In the genomic region with DNA sequence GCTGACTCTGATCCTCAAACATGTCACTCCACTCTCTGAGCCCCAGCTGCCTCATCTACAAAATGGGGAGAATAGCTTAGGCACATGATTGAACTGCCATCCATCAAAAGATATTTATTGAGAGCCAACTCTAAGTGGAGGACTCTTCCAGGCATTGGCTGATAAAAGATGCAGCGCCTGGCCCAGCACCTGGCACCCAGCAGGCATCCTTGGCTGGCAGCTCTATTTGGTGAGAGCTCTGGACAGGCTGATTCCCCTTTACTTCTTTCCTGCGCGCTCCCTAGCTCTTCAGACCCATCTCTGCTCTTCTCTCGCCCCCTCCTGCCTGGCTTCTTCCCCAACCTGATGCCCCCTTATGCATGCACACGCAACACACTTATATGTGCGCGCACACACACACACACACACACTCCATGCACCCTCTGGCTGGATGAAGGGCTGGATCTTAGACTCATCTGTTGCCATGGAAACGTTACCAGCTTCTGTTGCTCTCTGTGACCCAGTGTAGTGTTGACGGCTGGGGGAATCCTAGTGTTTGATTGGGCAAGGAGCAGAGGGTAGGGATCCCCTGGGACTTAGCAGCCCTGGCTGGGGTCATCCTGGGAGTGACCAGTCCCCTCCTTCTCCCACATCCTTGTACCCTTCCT, we compare ENCODE assay signal across 15 cellular contexts. TPM values are rescaled to one million over a fixed set of nuclear protein-coding genes. Genes with fewer than 3 reads are reported as not detected.
DNase-seq lines count a peak whose midpoint lies in the region; ATAC-seq, FAIRE-seq and TF ChIP-seq lines count a peak whose summit lies in the region.
"Had no signal": no experiment of that assay in that cellular context is flagged by ENCODE, and none has a peak within 500 bp of the region (broad histone marks: within the 10 kb centered on the region; RNA-seq: fewer than 3 reads in every experiment).

No MANE protein-coding gene starts in this region.

- H3K4me2 ChIP-seq in HepG2 (ENCODE audit: low read depth, low read length): no peak overlapping the region
- H3K4me2 ChIP-seq: PC-9 had no signal

- intact Hi-C loops in HepG2 (cut with micrococcal nuclease; ENCODE audit: unreplicated experiment) (no loop called here), right lobe of liver (cut with DNase I) (no loop called here)

- H3K4me3 ChIP-seq in HepG2 (replicated peaks in 1 of 3; ENCODE audit: insufficient read depth in 1 of 3, low read depth in 2 of 3, low read length in 3 of 3) (no peak overlapping the region), right lobe of liver (no peak overlapping the region), endodermal cell (ENCODE audit: low read length) (no peak overlapping the region)
- H3K4me3 ChIP-seq: PC-9, sigmoid colon, suprapubic skin had no signal

- POLR2A ChIA-PET in HepG2 (lab: Yijun Ruan, JAX): no interaction called here

- no peak overlapping the region for H3K4me3 Mint-ChIP-seq in endodermal cell
- H3K4me3 Mint-ChIP-seq: activated CD4-positive, alpha-beta memory T cell treated with anti-CD3 and anti-CD28 coated beads, Interleukin-2, amount 10 ng/mL, durations not matched to agents 7 days and 5 days had no signal

- DNase-seq in HepG2 (ENCODE audit: low spot score) (no peak), right lobe of liver (no peak), NCI-H2227 treated with DMSO at 0.1 percent for 48 hours (lab: John Stamatoyannopoulos, UW) (peak; percentile 73), endodermal cell (peak; percentile 65), NCI-H510A treated with DMSO at 0.1 percent for 48 hours (lab: John Stamatoyannopoulos, UW) (no peak)
- DNase-seq in activated CD4-positive, CD25-positive, alpha-beta regulatory T cell treated with anti-CD3 and anti-CD28 coated beads, Interleukin-2, amount 50 U/mL, for 72 hours: no peak
- DNase-seq: activated CD4-positive, alpha-beta memory T cell treated with anti-CD3 and anti-CD28 coated beads, Interleukin-2, amount 10 ng/mL, durations not matched to agents 7 days and 5 days; amygdala; NCI-H2081; PC-9; sigmoid colon; stimulated activated CD4-positive, alpha-beta T cell treated with anti-CD3 and anti-CD28 coated beads, Interleukin-2, amount 100 ng/mL, for 48 hours had no signal

- FAIRE-seq in HepG2 (lab: Jason Lieb, UNC): no peak

- H3K36me3 ChIP-seq in HepG2 (replicated peaks in 1 of 2; ENCODE audit: control insufficient read depth in 1 of 2, insufficient read depth in 2 of 2, low read length in 2 of 2) (no peaks in the 10 kb centered on the region), right lobe of liver (no peaks in the 10 kb centered on the region), endodermal cell (ENCODE audit: control insufficient read depth, insufficient read depth, low read length) (no peaks in the 10 kb centered on the region)
- H3K36me3 ChIP-seq: neutrophil, sigmoid colon, suprapubic skin had no signal

- H3K4me1 Mint-ChIP-seq in endodermal cell: peaks cover 7% of the 10 kb centered on the region

- no peak for TF ChIP-seq RAD21 in HepG2 (CRISPR knock-in tag; IDR thresholded peaks at IDR 0.05)

- no peak for TF ChIP-seq POLR2A in HepG2 (IDR thresholded peaks at IDR 0.05; ENCODE audit: insufficient read depth in 1 of 2, low read depth in 2 of 2, low read length in 2 of 2)
- no peak for TF ChIP-seq POLR2A in right lobe of liver (IDR thresholded peaks at IDR 0.05)

- no peak for TF ChIP-seq CTCF in HepG2 (CRISPR knock-in tag; IDR thresholded peaks at IDR 0.05)
- TF ChIP-seq CTCF in right lobe of liver (IDR thresholded peaks at IDR 0.05): no peak
- no peak for TF ChIP-seq CTCF in endodermal cell (conservative IDR thresholded peaks at IDR 0.05)

- no peak overlapping the region for H3K27ac ChIP-seq in HepG2 (ENCODE audit: extremely low read length, insufficient read depth, low read length)
- no peak overlapping the region for H3K27ac ChIP-seq in right lobe of liver
- H3K27ac ChIP-seq in endodermal cell (ENCODE audit: low read depth, low read length): no peak overlapping the region
- H3K27ac ChIP-seq: neutrophil, PC-9, sigmoid colon, suprapubic skin had no signal

- in situ Hi-C loops in HepG2 (cut with HindIII; ENCODE audit: extremely low pct_ligation_motif_present, low pct_unique_long_range_greater_than_20kb): no loop called here

- H3K9ac ChIP-seq in HepG2 (ENCODE audit: insufficient read depth, low read depth, low read length) (no peak overlapping the region), endodermal cell (ENCODE audit: extremely low read depth, low read length, poor library complexity, severe bottlenecking) (no peak overlapping the region)

- H3K9me3 ChIP-seq in HepG2 (ENCODE audit: low read length) (no peaks in the 10 kb centered on the region), right lobe of liver (no peaks in the 10 kb centered on the region), endodermal cell (ENCODE audit: control insufficient read depth, low read length) (no peaks in the 10 kb centered on the region)
- H3K9me3 ChIP-seq: neutrophil, sigmoid colon, suprapubic skin had no signal

- no peaks in the 10 kb centered on the region for H4K20me1 ChIP-seq in HepG2 (ENCODE audit: insufficient read depth, low read length)

- peaks cover 4 to 7% of the 10 kb centered on the region in 2 experiments; a peak in 1 of 5 replicates for H3K27me3 ChIP-seq in HepG2 (ENCODE audit: control insufficient read depth in 1 of 2, insufficient read depth in 2 of 2, low read length in 2 of 2)
- no peaks in the 10 kb centered on the region for H3K27me3 ChIP-seq in right lobe of liver
- H3K27me3 ChIP-seq in endodermal cell (ENCODE audit: control insufficient read depth, insufficient read depth, low read length, poor library complexity, severe bottlenecking): peaks cover 27% of the 10 kb centered on the region

- WGBS in HepG2 (ENCODE audit: low lambda C conversion rate): 13% methylated on average over 9 of the region's 9 CpGs
- WGBS in right lobe of liver (ENCODE audit: insufficient coverage, low coverage, low lambda C conversion rate, missing lambda C conversion rate): 48% methylated on average over 8 of the region's 9 CpGs
- 69 to 75% methylated on average over 4 to 9 of the region's 9 CpGs for WGBS in endodermal cell (ENCODE audit: insufficient coverage in 1 of 2, insufficient read length in 1 of 2), 2 experiments

- no peak overlapping the region for H3K27ac Mint-ChIP-seq in endodermal cell
- H3K27ac Mint-ChIP-seq: activated CD4-positive, alpha-beta memory T cell treated with anti-CD3 and anti-CD28 coated beads, Interleukin-2, amount 10 ng/mL, durations not matched to agents 7 days and 5 days had no signal

- H2AFZ ChIP-seq in HepG2 (ENCODE audit: low read length): no peak overlapping the region
- H2AFZ ChIP-seq: PC-9 had no signal

- no TSS peak for BruUV-seq in HepG2 (replicated peaks; lab: Mats Ljungman, UMichigan)

- peaks cover 55% of the 10 kb centered on the region for H3K27me3 Mint-ChIP-seq in endodermal cell (ENCODE audit: insufficient read depth)

- H3K79me2 ChIP-seq in HepG2 (ENCODE audit: insufficient read depth, low read length): no peaks in the 10 kb centered on the region

- ATAC-seq in HepG2 (no peak), right lobe of liver (no peak), HG03342 (IDR thresholded peaks at IDR 0.05; ENCODE audit: unreplicated experiment) (no peak)

- CTCF ChIA-PET in HepG2 (lab: Yijun Ruan, JAX; ENCODE audit: low intra/inter-chr PET ratio, low total read pairs): no interaction called here

- no peak for TF ChIP-seq EP300 in HepG2 (IDR thresholded peaks at IDR 0.05; ENCODE audit: low read depth in 2 of 2, low read length in 2 of 2)
- TF ChIP-seq EP300 in HepG2 (CRISPR knock-in tag; IDR thresholded peaks at IDR 0.05; ENCODE audit: borderline replicate concordance): no peak

- no peaks in the 10 kb centered on the region for H3K9me3 Mint-ChIP-seq in endodermal cell
- H3K9me3 Mint-ChIP-seq: activated CD4-positive, alpha-beta memory T cell treated with anti-CD3 and anti-CD28 coated beads, Interleukin-2, amount 10 ng/mL, durations not matched to agents 7 days and 5 days had no signal

- no peaks in the 10 kb centered on the region for H3K4me1 ChIP-seq in HepG2 (ENCODE audit: insufficient read depth, low read length)
- no peaks in the 10 kb centered on the region for H3K4me1 ChIP-seq in right lobe of liver
- no peaks in the 10 kb centered on the region for H3K4me1 ChIP-seq in endodermal cell (ENCODE audit: control insufficient read depth, insufficient read depth, low read length)

- H3K36me3 Mint-ChIP-seq in endodermal cell (ENCODE audit: low read depth): no peaks in the 10 kb centered on the region

TF ChIP-seq in HepG2, 621 proteins besides CTCF, POLR2A, EP300 and RAD21:
- TF ChIP-seq RFX1 (IDR thresholded peaks at IDR 0.05) (peak; percentile 12; the same call in 1 of the 2 replicates), ISX (CRISPR knock-in tag; conservative IDR thresholded peaks at IDR 0.05) (no peak), RFX5 (IDR thresholded peaks at IDR 0.05; ENCODE audit: low read depth, low read length) (peak; percentile 44; the same call in 1 of the 2 replicates)

RNA-seq across cellular contexts. Expression of a gene that starts 49.3 kb away (rescaled TPM):
- not detected in 2 replicates for total RNA-seq in HepG2 (2016; rRNA removed; fragmentation: Illumina TruSeq; extraction: Trizol)
- not detected in 2 replicates for total RNA-seq in HepG2 (2016; cell fraction: cytosol; rRNA removed; fragmentation: Illumina TruSeq; extraction: Trizol; ENCODE audit: low read depth)
- total RNA-seq in HepG2 (2016; cell fraction: insoluble cytoplasmic fraction; rRNA removed; fragmentation: Illumina TruSeq; extraction: Trizol): not detected in 2 replicates
- not detected in 2 replicates for total RNA-seq in HepG2 (2016; cell fraction: membrane; rRNA removed; fragmentation: Illumina TruSeq; extraction: Trizol)
- not detected in 2 replicates for total RNA-seq in HepG2 (2016; cell fraction: nucleus; rRNA removed; fragmentation: Illumina TruSeq; extraction: Trizol)
- not detected in 2 replicates for polyA plus RNA-seq in HepG2 (2011; rRNA removed)
- not detected in 2 replicates for polyA plus RNA-seq in HepG2 (2011; cell fraction: cytosol; rRNA removed)
- polyA plus RNA-seq in HepG2 (2011; cell fraction: nucleus; rRNA removed): not detected in 2 replicates
- not detected in 2 replicates for polyA plus RNA-seq in HepG2 (2012)
- polyA plus RNA-seq in HepG2 (2016; cell fraction: cytosol; fragmentation: Illumina TruSeq; extraction: Trizol; ENCODE audit: low read depth): not detected in 2 replicates
- not detected in 2 replicates for polyA plus RNA-seq in HepG2 (2016; cell fraction: insoluble cytoplasmic fraction; fragmentation: Illumina TruSeq; extraction: Trizol; ENCODE audit: low read depth)
- polyA plus RNA-seq in HepG2 (2016; cell fraction: membrane; fragmentation: Illumina TruSeq; extraction: Trizol; ENCODE audit: low read depth): not detected in 2 replicates
- polyA plus RNA-seq in HepG2 (2016; cell fraction: nucleus; fragmentation: Illumina TruSeq; extraction: Trizol; ENCODE audit: insufficient read depth, low read depth): not detected in 2 replicates
- polyA minus RNA-seq in HepG2 (2011; rRNA and poly(A)+ RNA removed; ENCODE audit: low replicate concordance): not detected in 2 replicates
- polyA minus RNA-seq in HepG2 (2011; cell fraction: cytosol; rRNA and poly(A)+ RNA removed): not detected in 2 replicates
- not detected in 2 replicates for polyA minus RNA-seq in HepG2 (2011; cell fraction: nucleus; rRNA and poly(A)+ RNA removed)
- not detected for total RNA-seq in right lobe of liver
- under 1 TPM in 1 of 2 donors, not detected in 1; 0.44 TPM for total RNA-seq in endodermal cell
- 0.46 TPM for polyA plus RNA-seq in endodermal cell (2013, experiment 1 of 2)
- 0.33 TPM for polyA plus RNA-seq in endodermal cell (2013, experiment 2 of 2)
- total RNA-seq: activated CD4-positive, alpha-beta memory T cell treated with anti-CD3 and anti-CD28 coated beads, Interleukin-2, amount 10 ng/mL, durations not matched to agents 7 days and 5 days; PC-9 had no signal

Comparison
In these comparisons a context has a peak if more than half of its experiments do, and no peak if none do; other contexts are left out.
1. DNase-seq: peak in NCI-H2227 treated with DMSO at 0.1 percent for 48 hours (single experiment) and endodermal cell (single experiment); none in HepG2 (single experiment), right lobe of liver (0 of 3), NCI-H510A treated with DMSO at 0.1 percent for 48 hours (single experiment) and activated CD4-positive, CD25-positive, alpha-beta regulatory T cell treated with anti-CD3 and anti-CD28 coated beads, Interleukin-2, amount 50 U/mL, for 72 hours (single experiment).